9 cellular contexts compared by ENCODE assay signal in the genomic region with DNA sequence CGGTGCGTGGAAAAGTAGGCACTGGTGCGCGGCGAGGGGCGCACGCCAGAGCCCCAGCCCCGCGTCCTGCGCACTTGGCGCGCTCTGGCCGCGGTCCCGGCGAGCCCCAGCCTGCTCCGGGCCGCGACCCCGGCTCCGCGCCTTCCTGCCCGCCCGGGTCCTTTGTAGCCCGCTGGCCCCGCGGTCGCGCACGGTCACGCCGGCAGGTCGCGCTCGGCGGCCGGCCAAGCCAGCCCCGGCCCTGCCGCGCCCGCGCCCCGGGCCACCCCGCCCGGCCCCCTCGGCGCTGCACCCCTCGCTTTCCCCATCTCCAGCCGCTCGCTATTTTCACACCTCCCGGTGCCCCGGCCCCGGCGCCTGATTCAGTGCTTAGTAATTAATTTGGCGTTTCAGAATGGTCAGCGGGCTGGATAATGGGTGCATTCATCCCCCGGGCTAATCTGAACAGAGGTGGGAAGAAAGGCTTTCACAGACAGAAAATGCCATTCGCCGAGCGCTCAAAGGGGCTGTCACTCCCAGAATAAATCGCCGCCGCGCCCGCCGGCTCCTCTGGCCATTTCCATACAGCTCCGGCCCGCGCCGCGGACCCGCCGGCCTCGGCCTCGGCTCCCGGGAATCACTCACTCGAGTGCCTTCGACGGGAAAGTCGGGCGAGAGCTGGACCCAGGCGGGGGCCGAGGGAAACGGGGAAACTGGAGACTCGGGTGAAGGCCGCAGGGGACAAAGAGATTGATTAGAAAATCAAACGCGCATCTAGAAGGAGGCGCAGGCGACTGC. TPM values are rescaled to one million over a fixed set of nuclear protein-coding genes. Genes with fewer than 3 reads are reported as not detected.
DNase-seq lines count a peak whose midpoint lies in the region; ATAC-seq, FAIRE-seq and TF ChIP-seq lines count a peak whose summit lies in the region.
"Had no signal": no experiment of that assay in that cellular context is flagged by ENCODE, and none has a peak within 500 bp of the region (broad histone marks: within the 10 kb centered on the region; RNA-seq: fewer than 3 reads in every experiment).

No MANE protein-coding gene starts in this region.

- peak overlapping the region; percentile 17 for H3K4me3 Mint-ChIP-seq in activated T-helper 2 cell treated with anti-CD3 and anti-CD28 coated beads, Interferon-gamma antibody, Interleukin-2, Interleukin-4, amounts not matched to agents 10 μg/mL and 5 μg/mL and 100 μg/mL, durations not matched to agents 14 hours and 24 hours and 36 hours (ENCODE audit: low read depth)
- no peak overlapping the region for H3K4me3 Mint-ChIP-seq in activated T-helper 1 cell treated with anti-CD3 and anti-CD28 coated beads, Interleukin-12 subunit alpha, Interleukin-12 subunit beta, Interleukin-2, Interleukin-4 antibody, amounts not matched to agents 30 ng/mL and 10 ng/mL and 1 ng/mL, durations not matched to agents 14 hours and 24 hours and 36 hours

- H3K9me3 Mint-ChIP-seq in activated T-helper 2 cell treated with anti-CD3 and anti-CD28 coated beads, Interferon-gamma antibody, Interleukin-2, Interleukin-4, amounts not matched to agents 10 μg/mL and 5 μg/mL and 100 μg/mL, durations not matched to agents 14 hours and 24 hours and 36 hours = no peaks in the 10 kb centered on the region
- H3K9me3 Mint-ChIP-seq in activated T-helper 1 cell treated with anti-CD3 and anti-CD28 coated beads, Interleukin-12 subunit alpha, Interleukin-12 subunit beta, Interleukin-2, Interleukin-4 antibody, amounts not matched to agents 30 ng/mL and 10 ng/mL and 1 ng/mL, durations not matched to agents 14 hours and 24 hours and 36 hours = peaks cover 3% of the 10 kb centered on the region

- peak; percentile 36 for DNase-seq in GM12892 (ENCODE audit: insufficient read length)
- DNase-seq in activated T-helper 2 cell treated with anti-CD3 and anti-CD28 coated beads, Interferon-gamma antibody, Interleukin-2, Interleukin-4, amounts not matched to agents 10 μg/mL and 5 μg/mL and 100 μg/mL, durations not matched to agents 14 hours and 24 hours and 36 hours (ENCODE audit: low spot score) = no peak
- peak; percentile 64 for DNase-seq in iPS-NIHi11 (ENCODE audit: low spot score)
- no peak for DNase-seq in activated T-helper 1 cell treated with anti-CD3 and anti-CD28 coated beads, Interleukin-12 subunit alpha, Interleukin-12 subunit beta, Interleukin-2, Interleukin-4 antibody, amounts not matched to agents 30 ng/mL and 10 ng/mL and 1 ng/mL, durations not matched to agents 14 hours and 24 hours and 36 hours (ENCODE audit: low spot score)
- DNase-seq in AML-193 (lab: John Stamatoyannopoulos, UW) = no peak

- TF ChIP-seq POLR2A in GM12892 (IDR thresholded peaks at IDR 0.05; ENCODE audit: low read depth, low read length) = no peak

- intact Hi-C loops in activated T-helper 2 cell treated with anti-CD3 and anti-CD28 coated beads, Interferon-gamma antibody, Interleukin-2, Interleukin-4, amounts not matched to agents 10 μg/mL and 5 μg/mL and 100 μg/mL, durations not matched to agents 14 hours and 24 hours and 36 hours (cut with micrococcal nuclease) = loop anchor here (2.0 to 5.0 kb wide), 2 partner anchors 21 to 371 kb away; a partner anchor contains a TSS
- intact Hi-C loops in activated T-helper 1 cell treated with anti-CD3 and anti-CD28 coated beads, Interleukin-12 subunit alpha, Interleukin-12 subunit beta, Interleukin-2, Interleukin-4 antibody, amounts not matched to agents 30 ng/mL and 10 ng/mL and 1 ng/mL, durations not matched to agents 14 hours and 24 hours and 36 hours (cut with micrococcal nuclease) = loop anchor here (2.0 kb wide), 1 partner anchor 17 kb away; a partner anchor contains a TSS

- FAIRE-seq in GM12892 (lab: Jason Lieb, UNC) = no peak

- H3K4me1 Mint-ChIP-seq in activated T-helper 2 cell treated with anti-CD3 and anti-CD28 coated beads, Interferon-gamma antibody, Interleukin-2, Interleukin-4, amounts not matched to agents 10 μg/mL and 5 μg/mL and 100 μg/mL, durations not matched to agents 14 hours and 24 hours and 36 hours (ENCODE audit: low read depth) = peaks cover 6% of the 10 kb centered on the region
- H3K4me1 Mint-ChIP-seq in activated T-helper 1 cell treated with anti-CD3 and anti-CD28 coated beads, Interleukin-12 subunit alpha, Interleukin-12 subunit beta, Interleukin-2, Interleukin-4 antibody, amounts not matched to agents 30 ng/mL and 10 ng/mL and 1 ng/mL, durations not matched to agents 14 hours and 24 hours and 36 hours (ENCODE audit: low read depth) = no peaks in the 10 kb centered on the region

- H3K36me3 Mint-ChIP-seq in activated T-helper 2 cell treated with anti-CD3 and anti-CD28 coated beads, Interferon-gamma antibody, Interleukin-2, Interleukin-4, amounts not matched to agents 10 μg/mL and 5 μg/mL and 100 μg/mL, durations not matched to agents 14 hours and 24 hours and 36 hours (ENCODE audit: low read depth) = no peaks in the 10 kb centered on the region
- peaks cover 2% of the 10 kb centered on the region for H3K36me3 Mint-ChIP-seq in activated T-helper 1 cell treated with anti-CD3 and anti-CD28 coated beads, Interleukin-12 subunit alpha, Interleukin-12 subunit beta, Interleukin-2, Interleukin-4 antibody, amounts not matched to agents 30 ng/mL and 10 ng/mL and 1 ng/mL, durations not matched to agents 14 hours and 24 hours and 36 hours (ENCODE audit: low read depth)

- peak overlapping the region in 1 of 21 experiments; percentile 29 for H3K27ac ChIP-seq in skin epidermis

- H3K27ac Mint-ChIP-seq in activated T-helper 2 cell treated with anti-CD3 and anti-CD28 coated beads, Interferon-gamma antibody, Interleukin-2, Interleukin-4, amounts not matched to agents 10 μg/mL and 5 μg/mL and 100 μg/mL, durations not matched to agents 14 hours and 24 hours and 36 hours = no peak overlapping the region
- no peak overlapping the region for H3K27ac Mint-ChIP-seq in activated T-helper 1 cell treated with anti-CD3 and anti-CD28 coated beads, Interleukin-12 subunit alpha, Interleukin-12 subunit beta, Interleukin-2, Interleukin-4 antibody, amounts not matched to agents 30 ng/mL and 10 ng/mL and 1 ng/mL, durations not matched to agents 14 hours and 24 hours and 36 hours

- no peak for ATAC-seq in GM21381 (IDR thresholded peaks at IDR 0.05; ENCODE audit: unreplicated experiment)
- no peak for ATAC-seq in GM18870 (IDR thresholded peaks at IDR 0.05; ENCODE audit: unreplicated experiment)

- H3K27me3 Mint-ChIP-seq in activated T-helper 2 cell treated with anti-CD3 and anti-CD28 coated beads, Interferon-gamma antibody, Interleukin-2, Interleukin-4, amounts not matched to agents 10 μg/mL and 5 μg/mL and 100 μg/mL, durations not matched to agents 14 hours and 24 hours and 36 hours (ENCODE audit: low read depth) = peaks cover 68% of the 10 kb centered on the region
- peaks cover 69% of the 10 kb centered on the region for H3K27me3 Mint-ChIP-seq in activated T-helper 1 cell treated with anti-CD3 and anti-CD28 coated beads, Interleukin-12 subunit alpha, Interleukin-12 subunit beta, Interleukin-2, Interleukin-4 antibody, amounts not matched to agents 30 ng/mL and 10 ng/mL and 1 ng/mL, durations not matched to agents 14 hours and 24 hours and 36 hours (ENCODE audit: insufficient read depth)

- H3K4me3 ChIP-seq in skin epidermis = peak overlapping the region; percentile 24 to 50 (median 35)

RNA-seq across cellular contexts. Expression of a gene that starts 17.8 kb away (rescaled TPM):
- 0.40 TPM for polyA plus RNA-seq in GM12892 (2012; ENCODE audit: missing spikeins)
- 0.41 and 0.60 TPM in 2 replicates for total RNA-seq in activated T-helper 2 cell treated with anti-CD3 and anti-CD28 coated beads, Interferon-gamma antibody, Interleukin-2, Interleukin-4, amounts not matched to agents 10 μg/mL and 5 μg/mL and 100 μg/mL, durations not matched to agents 14 hours and 24 hours and 36 hours
- total RNA-seq in activated T-helper 1 cell treated with anti-CD3 and anti-CD28 coated beads, Interleukin-12 subunit alpha, Interleukin-12 subunit beta, Interleukin-2, Interleukin-4 antibody, amounts not matched to agents 30 ng/mL and 10 ng/mL and 1 ng/mL, durations not matched to agents 14 hours and 24 hours and 36 hours = 0.34 and 0.44 TPM in 2 replicates

RNA-seq across cellular contexts. Expression of a gene that starts 38.0 kb away (rescaled TPM):
- polyA plus RNA-seq in GM12892 (2012; ENCODE audit: missing spikeins) = 45.2 TPM
- 46.8 and 47.7 TPM in 2 replicates for total RNA-seq in activated T-helper 2 cell treated with anti-CD3 and anti-CD28 coated beads, Interferon-gamma antibody, Interleukin-2, Interleukin-4, amounts not matched to agents 10 μg/mL and 5 μg/mL and 100 μg/mL, durations not matched to agents 14 hours and 24 hours and 36 hours
- 30.5 and 33.6 TPM in 2 replicates for total RNA-seq in activated T-helper 1 cell treated with anti-CD3 and anti-CD28 coated beads, Interleukin-12 subunit alpha, Interleukin-12 subunit beta, Interleukin-2, Interleukin-4 antibody, amounts not matched to agents 30 ng/mL and 10 ng/mL and 1 ng/mL, durations not matched to agents 14 hours and 24 hours and 36 hours
- total RNA-seq: fibroblast of lung had no signal

Comparison
In these comparisons a context has a peak if more than half of its experiments do, and no peak if none do; other contexts are left out.
1. DNase-seq: peak in GM12892 (single experiment) and iPS-NIHi11 (single experiment); none in activated T-helper 2 cell treated with anti-CD3 and anti-CD28 coated beads, Interferon-gamma antibody, Interleukin-2, Interleukin-4, amounts not matched to agents 10 μg/mL and 5 μg/mL and 100 μg/mL, durations not matched to agents 14 hours and 24 hours and 36 hours (single experiment), activated T-helper 1 cell treated with anti-CD3 and anti-CD28 coated beads, Interleukin-12 subunit alpha, Interleukin-12 subunit beta, Interleukin-2, Interleukin-4 antibody, amounts not matched to agents 30 ng/mL and 10 ng/mL and 1 ng/mL, durations not matched to agents 14 hours and 24 hours and 36 hours (single experiment) and AML-193 (0 of 2).